In genomic region chr1:83883979-83884378, GRCh38 we compare ENCODE assay signal across 19 cellular contexts.
A peak's percentile ranks its signal among the peaks of the same experiment; 100 is the strongest.
DNase-seq lines count a peak whose midpoint lies in the region; ATAC-seq and TF ChIP-seq lines count a peak whose summit lies in the region.
"Had no signal": no experiment of that assay in that cellular context is flagged by ENCODE, and none has a peak within 500 bp of the region (broad histone marks: within the 10 kb centered on the region; RNA-seq: fewer than 3 reads in every experiment).

No MANE protein-coding gene starts in this region.

- no TSS peak for BruUV-seq in mammary epithelial cell (replicated peaks; lab: Mats Ljungman, UMichigan)

- H3K27me3 ChIP-seq in mammary epithelial cell (ENCODE audit: insufficient read depth, low read length) (no peaks in the 10 kb centered on the region), breast epithelium (no peaks in the 10 kb centered on the region), HAP-1 (ENCODE audit: low read depth) (no peaks in the 10 kb centered on the region)
- H3K27me3 ChIP-seq: BLaER1 had no signal

- H3K27ac ChIP-seq in mammary epithelial cell (ENCODE audit: insufficient read depth, low read depth, low read length) (no peak overlapping the region), breast epithelium (no peak overlapping the region)
- H3K27ac ChIP-seq: BLaER1, KMS-11, RWPE1 had no signal

- TF ChIP-seq CTCF in mammary epithelial cell (conservative IDR thresholded peaks at IDR 0.05 in 1 of 2, IDR thresholded peaks at IDR 0.05 in 1 of 2; ENCODE audit: extremely low read depth in 1 of 2, insufficient read depth in 1 of 2, low read depth in 1 of 2, low read length in 2 of 2) (no peak), breast epithelium (IDR thresholded peaks at IDR 0.05) (no peak)

- H3K36me3 ChIP-seq in mammary epithelial cell (ENCODE audit: insufficient read depth, low read length) (no peaks in the 10 kb centered on the region), breast epithelium (no peaks in the 10 kb centered on the region), HAP-1 (replicated peaks) (no peaks in the 10 kb centered on the region; the same call in 1 of the 2 replicates)
- H3K36me3 ChIP-seq: BLaER1 had no signal

- TF ChIP-seq POLR2A in breast epithelium (IDR thresholded peaks at IDR 0.05): no peak

- H2AFZ ChIP-seq in mammary epithelial cell (ENCODE audit: low read depth, low read length): no peak overlapping the region
- H2AFZ ChIP-seq: GM23338 had no signal

- in situ Hi-C loops in mammary epithelial cell (cut with MboI; ENCODE audit: low sequenced_read_pairs in 2 of 2) (no loop called here), HAP-1 (cut with MboI; ENCODE audit: low sequenced_read_pairs) (no loop called here)

- H3K4me1 ChIP-seq in mammary epithelial cell (ENCODE audit: insufficient read depth, low read length): no peaks in the 10 kb centered on the region
- no peaks in the 10 kb centered on the region for H3K4me1 ChIP-seq in breast epithelium
- no peaks in the 10 kb centered on the region for H3K4me1 ChIP-seq in HAP-1
- H3K4me1 ChIP-seq: BLaER1 had no signal

- no peak overlapping the region for H3K9ac ChIP-seq in mammary epithelial cell (ENCODE audit: insufficient read depth, low read length)
- H3K9ac ChIP-seq: BLaER1, KMS-11 had no signal

- no peaks in the 10 kb centered on the region for H3K79me2 ChIP-seq in mammary epithelial cell (ENCODE audit: insufficient read depth, low read length)

- H3K9me3 ChIP-seq in mammary epithelial cell (replicated peaks; ENCODE audit: insufficient read depth, low read length) (no peaks in the 10 kb centered on the region), breast epithelium (no peaks in the 10 kb centered on the region), HAP-1 (peaks cover 2% of the 10 kb centered on the region; the same call in 1 of the 2 replicates)
- H3K9me3 ChIP-seq: BLaER1 had no signal

- DNase-seq in mammary epithelial cell (peak; percentile 48), breast epithelium (ENCODE audit: low spot score in 2 of 2) (no peak), astrocyte of the hippocampus (ENCODE audit: low read depth, low spot score) (peak; percentile 4), kidney tubule cell (ENCODE audit: low spot score) (peak; percentile 62), HAP-1 (ENCODE audit: low spot score in 2 of 2) (no peak), COLO668 (lab: John Stamatoyannopoulos, UW; ENCODE audit: unreplicated experiment) (no peak)
- DNase-seq: 8988T; CD8-positive, alpha-beta T cell; NCI-H1092; NCI-H2107; NCI-H345; NCI-H526 had no signal

- intact Hi-C loops in mammary epithelial cell (cut with micrococcal nuclease) (no loop called here), breast epithelium (cut with DNase I; ENCODE audit: low total_unique reads) (no loop called here)

- ATAC-seq in GM18870 (IDR thresholded peaks at IDR 0.05; ENCODE audit: unreplicated experiment): no peak
- ATAC-seq in GM18861 (IDR thresholded peaks at IDR 0.05; ENCODE audit: unreplicated experiment): no peak
- ATAC-seq: CD8-positive, alpha-beta T cell; GM23338; HepG2 had no signal

- no peak overlapping the region for H3K4me3 ChIP-seq in mammary epithelial cell (replicated peaks in 1 of 3; ENCODE audit: insufficient read depth in 1 of 3, low read depth in 2 of 3, low read length in 3 of 3)
- no peak overlapping the region for H3K4me3 ChIP-seq in breast epithelium
- no peak overlapping the region for H3K4me3 ChIP-seq in HAP-1
- H3K4me3 ChIP-seq: BLaER1, GM23338 had no signal

- no peak overlapping the region for H3K4me2 ChIP-seq in mammary epithelial cell (ENCODE audit: insufficient read depth, low read depth, low read length)
- H3K4me2 ChIP-seq: BLaER1, GM23338, KMS-11 had no signal

- no peaks in the 10 kb centered on the region for H4K20me1 ChIP-seq in mammary epithelial cell (ENCODE audit: insufficient read depth, low read length)
- H4K20me1 ChIP-seq: BLaER1 had no signal

- dilution Hi-C loops in mammary epithelial cell (cut with HindIII; ENCODE audit: low sequenced_read_pairs): no loop called here

- CTCF ChIA-PET in mammary epithelial cell (lab: Charles Lee; ENCODE audit: low non-redundant PET): no interaction called here

Comparison
In these comparisons a context has a peak if more than half of its experiments do, and no peak if none do; other contexts are left out.
1. DNase-seq: peak in mammary epithelial cell (single experiment), astrocyte of the hippocampus (single experiment) and kidney tubule cell (single experiment); none in breast epithelium (0 of 2), HAP-1 (0 of 2) and COLO668 (single experiment).